ENCODE assay signal across 18 cellular contexts in the genomic region with DNA sequence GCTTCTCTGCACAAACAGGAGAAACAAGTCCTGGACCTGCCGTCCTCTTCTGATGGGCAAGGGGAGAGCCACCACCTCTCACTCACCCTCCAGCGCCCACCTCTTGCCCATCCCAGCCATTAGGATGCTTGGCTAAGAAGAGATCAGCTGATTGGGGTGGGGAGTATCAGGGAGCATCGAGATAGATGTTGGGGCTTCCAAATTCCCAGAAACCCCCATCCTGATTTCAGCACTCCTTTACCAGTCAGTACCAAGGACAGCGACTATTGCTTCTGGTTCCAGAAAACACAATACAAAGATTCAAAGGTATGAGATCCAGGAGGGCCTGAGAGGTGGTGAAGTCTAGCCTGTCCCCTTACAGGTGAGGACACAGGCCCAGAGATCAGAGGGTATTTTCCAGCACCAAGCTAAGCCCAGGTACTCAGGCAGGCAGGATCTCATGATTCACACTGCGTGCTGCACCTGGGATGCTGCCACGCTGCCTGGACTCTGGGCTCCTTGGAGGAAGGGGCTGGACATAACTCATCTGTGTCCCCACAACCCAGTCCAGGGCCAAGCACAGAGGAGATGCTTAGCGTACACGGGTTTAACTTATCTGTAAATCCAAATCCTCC.
A peak's percentile ranks its signal among the peaks of the same experiment; 100 is the strongest.
DNase-seq lines count a peak whose midpoint lies in the region; ATAC-seq, FAIRE-seq and TF ChIP-seq lines count a peak whose summit lies in the region.
"Had no signal": no experiment of that assay in that cellular context is flagged by ENCODE, and none has a peak within 500 bp of the region (broad histone marks: within the 10 kb centered on the region; RNA-seq: fewer than 3 reads in every experiment).

No MANE protein-coding gene starts in this region.

- RAD21 ChIA-PET in GM12878 (lab: Charles Lee; ENCODE audit: unreplicated experiment): no interaction called here

- peak; percentile 77 for DNase-seq in ELF-1 (ENCODE audit: low read depth, low spot score)
- peak; percentile 0 to 1 for DNase-seq in Kasumi-1 (lab: John Stamatoyannopoulos, UW)
- DNase-seq in GM12878 (ENCODE audit: low read depth, low spot score): no peak
- DNase-seq in lung microvascular endothelial cell (ENCODE audit: low read depth in 2 of 2): peak; percentile 2 to 6
- no peak for DNase-seq in hippocampal formation (lab: John Stamatoyannopoulos, UW)
- no peak for DNase-seq in effector memory CD8-positive, alpha-beta T cell
- DNase-seq in anterior cingulate cortex (lab: John Stamatoyannopoulos, UW): no peak
- DNase-seq: activated CD4-positive, alpha-beta T cell treated with anti-CD3 and anti-CD28 coated beads, Interleukin-2, amount 50 U/mL, for 48 hours; kidney; NCI-H1436 treated with DMSO at 0.1 percent for 48 hours; NCI-H446 treated with DMSO at 0.1 percent for 48 hours; stimulated activated CD4-positive, alpha-beta T cell treated with anti-CD3 and anti-CD28 coated beads, Interleukin-2, amount 100 ng/mL, for 48 hours had no signal

- H3K27ac Mint-ChIP-seq in effector memory CD8-positive, alpha-beta T cell: no peak overlapping the region
- H3K27ac Mint-ChIP-seq: activated T-helper 17 cell treated with anti-CD3 and anti-CD28 coated beads, Interleukin-2, amount 50 U/mL, for 72 hours had no signal

- H3K4me3 Mint-ChIP-seq in effector memory CD8-positive, alpha-beta T cell: no peak overlapping the region
- H3K4me3 Mint-ChIP-seq: activated T-helper 17 cell treated with anti-CD3 and anti-CD28 coated beads, Interleukin-2, amount 50 U/mL, for 72 hours had no signal

- H3K27me3 Mint-ChIP-seq in effector memory CD8-positive, alpha-beta T cell: peaks cover 32 to 51% of the 10 kb centered on the region in 2 donors

- no peaks in the 10 kb centered on the region for H3K9me3 Mint-ChIP-seq in effector memory CD8-positive, alpha-beta T cell
- H3K9me3 Mint-ChIP-seq: activated T-helper 17 cell treated with anti-CD3 and anti-CD28 coated beads, Interleukin-2, amount 50 U/mL, for 72 hours had no signal

- POLR2A ChIA-PET in GM12878 (lab: Charles Lee): no interaction called here

- SMC1A ChIA-PET in GM12878 (lab: Charles Lee; ENCODE audit: uncharacterized antibody, unreplicated experiment): no interaction called here

- no peak overlapping the region for H3K4me2 ChIP-seq in GM12878 (ENCODE audit: control insufficient read depth, insufficient read depth)
- H3K4me2 ChIP-seq: BLaER1 had no signal

- no peaks in the 10 kb centered on the region for H3K4me1 Mint-ChIP-seq in effector memory CD8-positive, alpha-beta T cell (ENCODE audit: low read depth in 2 of 2)
- H3K4me1 Mint-ChIP-seq: activated T-helper 17 cell treated with anti-CD3 and anti-CD28 coated beads, Interleukin-2, amount 50 U/mL, for 72 hours had no signal

- no peaks in the 10 kb centered on the region for H3K36me3 ChIP-seq in GM12878 (ENCODE audit: control insufficient read depth in 2 of 2, insufficient read depth in 2 of 2, low read length in 1 of 2)
- H3K36me3 ChIP-seq: BLaER1, gastroesophageal sphincter had no signal

- H3K79me2 ChIP-seq in GM12878 (ENCODE audit: control insufficient read depth, insufficient read depth, low read length): no peaks in the 10 kb centered on the region

- TF ChIP-seq CTCF in GM12878 (IDR thresholded peaks at IDR 0.05 in 2 of 3, conservative IDR thresholded peaks at IDR 0.05 in 1 of 3; ENCODE audit: control insufficient read depth in 2 of 3, extremely low read depth in 1 of 3, insufficient read depth in 1 of 3, low read depth in 3 of 3, low read length in 3 of 3): no peak

- H3K9me3 ChIP-seq in GM12878 (replicated peaks; ENCODE audit: control insufficient read depth, insufficient read depth, low read length): no peaks in the 10 kb centered on the region
- H3K9me3 ChIP-seq: BLaER1, gastroesophageal sphincter had no signal

- FAIRE-seq in GM12878 (lab: Jason Lieb, UNC): no peak
- FAIRE-seq: kidney, RCC 7860, urothelium cell line had no signal

- TF ChIP-seq POLR2A in GM12878 (IDR thresholded peaks at IDR 0.05; ENCODE audit: low read depth, low read length): no peak

- TF ChIP-seq EP300 in GM12878 (IDR thresholded peaks at IDR 0.05; ENCODE audit: borderline replicate concordance in 1 of 2, control insufficient read depth in 1 of 2, low read depth in 2 of 2, low read length in 2 of 2): no peak

- no peak overlapping the region for H3K27ac ChIP-seq in GM12878 (ENCODE audit: control insufficient read depth, insufficient read depth)
- H3K27ac ChIP-seq: BLaER1, gastroesophageal sphincter had no signal

- in situ Hi-C loops in GM12878 (cut with MboI): no loop called here

- ATAC-seq in GM12878: no peak
- no peak for ATAC-seq in GM19455 (IDR thresholded peaks at IDR 0.05; ENCODE audit: unreplicated experiment)
- no peak for ATAC-seq in effector memory CD8-positive, alpha-beta T cell (replicated peaks)
- ATAC-seq: activated T-helper 17 cell treated with anti-CD3 and anti-CD28 coated beads, Interleukin-2, amount 50 U/mL, for 72 hours; gastroesophageal sphincter had no signal

- CTCF ChIA-PET in GM12878 (lab: Yijun Ruan, JAX): no interaction called here

- H2AFZ ChIP-seq in GM12878 (ENCODE audit: control insufficient read depth, low read depth, low read length): no peak overlapping the region

- H3K36me3 Mint-ChIP-seq in effector memory CD8-positive, alpha-beta T cell (ENCODE audit: insufficient read depth): no peaks in the 10 kb centered on the region

- intact Hi-C loops in GM12878 (cut with micrococcal nuclease; ENCODE audit: unreplicated experiment): no loop called here

- H3K27me3 ChIP-seq in GM12878 (replicated peaks in 1 of 2; ENCODE audit: control insufficient read depth in 2 of 2, insufficient read depth in 2 of 2, low read length in 1 of 2): peaks cover 0 to 1% of the 10 kb centered on the region in 2 experiments; a peak in 1 of 4 replicates
- H3K27me3 ChIP-seq: BLaER1 had no signal

- H3K4me3 ChIP-seq in GM12878: no peak overlapping the region
- H3K4me3 ChIP-seq: BLaER1, gastroesophageal sphincter had no signal

- no peak for TF ChIP-seq RAD21 in GM12878 (IDR thresholded peaks at IDR 0.05; ENCODE audit: insufficient read depth, low read depth, low read length)

- 17% methylated on average over 8 of the region's 8 CpGs for WGBS in GM12878 (ENCODE audit: insufficient coverage, insufficient replicate concordance, low lambda C conversion rate, missing lambda C conversion rate)

- BruUV-seq in GM12878 (replicated peaks; lab: Mats Ljungman, UMichigan): no TSS peak

- no peak overlapping the region for H3K9ac ChIP-seq in GM12878 (ENCODE audit: control insufficient read depth, insufficient read depth, low read length)
- H3K9ac ChIP-seq: BLaER1 had no signal

- no peaks in the 10 kb centered on the region for H3K4me1 ChIP-seq in GM12878 (ENCODE audit: control insufficient read depth, insufficient read depth, low read length)
- H3K4me1 ChIP-seq: gastroesophageal sphincter had no signal

- no peaks in the 10 kb centered on the region; the same call in 1 of the 2 replicates for H4K20me1 ChIP-seq in GM12878 (ENCODE audit: control insufficient read depth, insufficient read depth)
- H4K20me1 ChIP-seq: BLaER1 had no signal

TF ChIP-seq in GM12878, 131 proteins besides CTCF, POLR2A, EP300 and RAD21 (continues in another document):
- TF ChIP-seq IKZF2 (IDR thresholded peaks at IDR 0.05) (no peak), RUNX3 (IDR thresholded peaks at IDR 0.05; ENCODE audit: low read length) (no peak), HDAC6 (IDR thresholded peaks at IDR 0.05; ENCODE audit: unreplicated experiment) (no peak), LARP7 (IDR thresholded peaks at IDR 0.05) (no peak)
- TF ChIP-seq, protein P1, sequence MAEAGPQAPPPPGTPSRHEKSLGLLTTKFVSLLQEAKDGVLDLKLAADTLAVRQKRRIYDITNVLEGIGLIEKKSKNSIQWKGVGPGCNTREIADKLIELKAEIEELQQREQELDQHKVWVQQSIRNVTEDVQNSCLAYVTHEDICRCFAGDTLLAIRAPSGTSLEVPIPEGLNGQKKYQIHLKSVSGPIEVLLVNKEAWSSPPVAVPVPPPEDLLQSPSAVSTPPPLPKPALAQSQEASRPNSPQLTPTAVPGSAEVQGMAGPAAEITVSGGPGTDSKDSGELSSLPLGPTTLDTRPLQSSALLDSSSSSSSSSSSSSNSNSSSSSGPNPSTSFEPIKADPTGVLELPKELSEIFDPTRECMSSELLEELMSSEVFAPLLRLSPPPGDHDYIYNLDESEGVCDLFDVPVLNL (IDR thresholded peaks at IDR 0.05; ENCODE audit: low read depth, low read length): no peak
- TF ChIP-seq, protein P2, sequence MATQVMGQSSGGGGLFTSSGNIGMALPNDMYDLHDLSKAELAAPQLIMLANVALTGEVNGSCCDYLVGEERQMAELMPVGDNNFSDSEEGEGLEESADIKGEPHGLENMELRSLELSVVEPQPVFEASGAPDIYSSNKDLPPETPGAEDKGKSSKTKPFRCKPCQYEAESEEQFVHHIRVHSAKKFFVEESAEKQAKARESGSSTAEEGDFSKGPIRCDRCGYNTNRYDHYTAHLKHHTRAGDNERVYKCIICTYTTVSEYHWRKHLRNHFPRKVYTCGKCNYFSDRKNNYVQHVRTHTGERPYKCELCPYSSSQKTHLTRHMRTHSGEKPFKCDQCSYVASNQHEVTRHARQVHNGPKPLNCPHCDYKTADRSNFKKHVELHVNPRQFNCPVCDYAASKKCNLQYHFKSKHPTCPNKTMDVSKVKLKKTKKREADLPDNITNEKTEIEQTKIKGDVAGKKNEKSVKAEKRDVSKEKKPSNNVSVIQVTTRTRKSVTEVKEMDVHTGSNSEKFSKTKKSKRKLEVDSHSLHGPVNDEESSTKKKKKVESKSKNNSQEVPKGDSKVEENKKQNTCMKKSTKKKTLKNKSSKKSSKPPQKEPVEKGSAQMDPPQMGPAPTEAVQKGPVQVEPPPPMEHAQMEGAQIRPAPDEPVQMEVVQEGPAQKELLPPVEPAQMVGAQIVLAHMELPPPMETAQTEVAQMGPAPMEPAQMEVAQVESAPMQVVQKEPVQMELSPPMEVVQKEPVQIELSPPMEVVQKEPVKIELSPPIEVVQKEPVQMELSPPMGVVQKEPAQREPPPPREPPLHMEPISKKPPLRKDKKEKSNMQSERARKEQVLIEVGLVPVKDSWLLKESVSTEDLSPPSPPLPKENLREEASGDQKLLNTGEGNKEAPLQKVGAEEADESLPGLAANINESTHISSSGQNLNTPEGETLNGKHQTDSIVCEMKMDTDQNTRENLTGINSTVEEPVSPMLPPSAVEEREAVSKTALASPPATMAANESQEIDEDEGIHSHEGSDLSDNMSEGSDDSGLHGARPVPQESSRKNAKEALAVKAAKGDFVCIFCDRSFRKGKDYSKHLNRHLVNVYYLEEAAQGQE (IDR thresholded peaks at IDR 0.05; ENCODE audit: low read depth, low read length): peak; percentile 90

Comparison
In these comparisons a context has a peak if more than half of its experiments do, and no peak if none do; other contexts are left out.
1. DNase-seq: peak in ELF-1 (single experiment), Kasumi-1 (2 of 2) and lung microvascular endothelial cell (2 of 2); none in GM12878 (single experiment), hippocampal formation (0 of 2), effector memory CD8-positive, alpha-beta T cell (0 of 3) and anterior cingulate cortex (0 of 58).